In genomic region chr6:150336299-150336698, GRCh38 we compare ENCODE assay signal across 1 cellular context.
A peak's percentile ranks its signal among the peaks of the same experiment; 100 is the strongest.
TF ChIP-seq lines count a peak whose summit lies in the region.

No MANE protein-coding gene starts in this region.

TF ChIP-seq in GM12878, 131 proteins besides CTCF, POLR2A, EP300 and RAD21 (continued from another document and continues in another):
- no peak for TF ChIP-seq ZNF687 (IDR thresholded peaks at IDR 0.05)
- no peak for TF ChIP-seq PAX5 (IDR thresholded peaks at IDR 0.05; ENCODE audit: borderline replicate concordance, low read depth, low read length)
- TF ChIP-seq GATAD2B (conservative IDR thresholded peaks at IDR 0.05; ENCODE audit: low read depth) = no peak
- TF ChIP-seq, protein P1, sequence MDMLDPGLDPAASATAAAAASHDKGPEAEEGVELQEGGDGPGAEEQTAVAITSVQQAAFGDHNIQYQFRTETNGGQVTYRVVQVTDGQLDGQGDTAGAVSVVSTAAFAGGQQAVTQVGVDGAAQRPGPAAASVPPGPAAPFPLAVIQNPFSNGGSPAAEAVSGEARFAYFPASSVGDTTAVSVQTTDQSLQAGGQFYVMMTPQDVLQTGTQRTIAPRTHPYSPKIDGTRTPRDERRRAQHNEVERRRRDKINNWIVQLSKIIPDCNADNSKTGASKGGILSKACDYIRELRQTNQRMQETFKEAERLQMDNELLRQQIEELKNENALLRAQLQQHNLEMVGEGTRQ (IDR thresholded peaks at IDR 0.05; ENCODE audit: borderline replicate concordance, low read depth, low read length) = no peak
- no peak for TF ChIP-seq STAT1 (conservative IDR thresholded peaks at IDR 0.05)
- TF ChIP-seq FOS (IDR thresholded peaks at IDR 0.05; ENCODE audit: borderline replicate concordance, extremely low read depth, insufficient read length) = no peak
- TF ChIP-seq TCF12 (IDR thresholded peaks at IDR 0.05; ENCODE audit: low read depth, low read length) = no peak; the same call in 1 of the 2 replicates
- no peak; the same call in 1 of the 2 replicates for TF ChIP-seq BACH1 (IDR thresholded peaks at IDR 0.05; ENCODE audit: borderline replicate concordance)
- no peak for TF ChIP-seq RFX5 (IDR thresholded peaks at IDR 0.05; ENCODE audit: low read depth, low read length)
- TF ChIP-seq E4F1 (IDR thresholded peaks at IDR 0.05; ENCODE audit: borderline replicate concordance, partially characterized antibody) = no peak
- no peak for TF ChIP-seq LARP7 (IDR thresholded peaks at IDR 0.05)
- TF ChIP-seq EED (IDR thresholded peaks at IDR 0.05; ENCODE audit: low read depth) = no peak
- no peak for TF ChIP-seq PML (IDR thresholded peaks at IDR 0.05; ENCODE audit: low read length)
- TF ChIP-seq HCFC1 (IDR thresholded peaks at IDR 0.05; ENCODE audit: low read length) = no peak
- TF ChIP-seq, protein P2, sequence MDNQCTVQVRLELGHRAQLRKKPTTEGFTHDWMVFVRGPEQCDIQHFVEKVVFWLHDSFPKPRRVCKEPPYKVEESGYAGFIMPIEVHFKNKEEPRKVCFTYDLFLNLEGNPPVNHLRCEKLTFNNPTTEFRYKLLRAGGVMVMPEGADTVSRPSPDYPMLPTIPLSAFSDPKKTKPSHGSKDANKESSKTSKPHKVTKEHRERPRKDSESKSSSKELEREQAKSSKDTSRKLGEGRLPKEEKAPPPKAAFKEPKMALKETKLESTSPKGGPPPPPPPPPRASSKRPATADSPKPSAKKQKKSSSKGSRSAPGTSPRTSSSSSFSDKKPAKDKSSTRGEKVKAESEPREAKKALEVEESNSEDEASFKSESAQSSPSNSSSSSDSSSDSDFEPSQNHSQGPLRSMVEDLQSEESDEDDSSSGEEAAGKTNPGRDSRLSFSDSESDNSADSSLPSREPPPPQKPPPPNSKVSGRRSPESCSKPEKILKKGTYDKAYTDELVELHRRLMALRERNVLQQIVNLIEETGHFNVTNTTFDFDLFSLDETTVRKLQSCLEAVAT (IDR thresholded peaks at IDR 0.05) = peak; percentile 25; the same call in 1 of the 2 replicates
- no peak for TF ChIP-seq EGR1 (IDR thresholded peaks at IDR 0.05; ENCODE audit: borderline replicate concordance in 1 of 2, low read depth in 2 of 2, low read length in 2 of 2)
- 0 out of 2 replicates have a peak, but pooled peaks have one; percentile 42 for TF ChIP-seq MXI1 (IDR thresholded peaks at IDR 0.05; ENCODE audit: low read depth, low read length)
- no peak for TF ChIP-seq CBX5 (IDR thresholded peaks at IDR 0.05; ENCODE audit: low read depth)
- peak; percentile 69 for TF ChIP-seq ATF7 (IDR thresholded peaks at IDR 0.05; ENCODE audit: low read depth)
- no peak for TF ChIP-seq ZNF207 (IDR thresholded peaks at IDR 0.05; ENCODE audit: borderline replicate concordance)
- TF ChIP-seq ZNF274 (IDR thresholded peaks at IDR 0.05; ENCODE audit: insufficient read depth, insufficient read length) = no peak
- no peak for TF ChIP-seq ZNF24 (IDR thresholded peaks at IDR 0.05)
- peak; percentile 93 for TF ChIP-seq SKIL (IDR thresholded peaks at IDR 0.05; ENCODE audit: low read depth, poor library complexity, severe bottlenecking)
- TF ChIP-seq MTA2 (IDR thresholded peaks at IDR 0.05; ENCODE audit: low read depth) = peak; percentile 99
- peak; percentile 78 for TF ChIP-seq PBX3 (IDR thresholded peaks at IDR 0.05; ENCODE audit: insufficient replicate concordance, low read depth, low read length)
- TF ChIP-seq ZNF384 (IDR thresholded peaks at IDR 0.05; ENCODE audit: borderline replicate concordance, low read depth, low read length) = no peak
- TF ChIP-seq SREBF1 (IDR thresholded peaks at IDR 0.05; ENCODE audit: low read length) = peak; percentile 50; the same call in 1 of the 2 replicates
- no peak for TF ChIP-seq TBL1XR1 (IDR thresholded peaks at IDR 0.05; ENCODE audit: low read depth, low read length)
- TF ChIP-seq CBFB (IDR thresholded peaks at IDR 0.05; ENCODE audit: low read depth) = no peak
- TF ChIP-seq CREB1 (IDR thresholded peaks at IDR 0.05; ENCODE audit: low read depth) = no peak
- TF ChIP-seq CBX3 (IDR thresholded peaks at IDR 0.05; ENCODE audit: borderline replicate concordance, low read depth) = no peak
- no peak for TF ChIP-seq EZH2 (IDR thresholded peaks at IDR 0.05; ENCODE audit: borderline replicate concordance, control insufficient read depth, low read depth, low read length)
- TF ChIP-seq HDGF (IDR thresholded peaks at IDR 0.05) = no peak
- TF ChIP-seq ZBTB11 (CRISPR knock-in tag; IDR thresholded peaks at IDR 0.05) = no peak
- TF ChIP-seq, protein P3, sequence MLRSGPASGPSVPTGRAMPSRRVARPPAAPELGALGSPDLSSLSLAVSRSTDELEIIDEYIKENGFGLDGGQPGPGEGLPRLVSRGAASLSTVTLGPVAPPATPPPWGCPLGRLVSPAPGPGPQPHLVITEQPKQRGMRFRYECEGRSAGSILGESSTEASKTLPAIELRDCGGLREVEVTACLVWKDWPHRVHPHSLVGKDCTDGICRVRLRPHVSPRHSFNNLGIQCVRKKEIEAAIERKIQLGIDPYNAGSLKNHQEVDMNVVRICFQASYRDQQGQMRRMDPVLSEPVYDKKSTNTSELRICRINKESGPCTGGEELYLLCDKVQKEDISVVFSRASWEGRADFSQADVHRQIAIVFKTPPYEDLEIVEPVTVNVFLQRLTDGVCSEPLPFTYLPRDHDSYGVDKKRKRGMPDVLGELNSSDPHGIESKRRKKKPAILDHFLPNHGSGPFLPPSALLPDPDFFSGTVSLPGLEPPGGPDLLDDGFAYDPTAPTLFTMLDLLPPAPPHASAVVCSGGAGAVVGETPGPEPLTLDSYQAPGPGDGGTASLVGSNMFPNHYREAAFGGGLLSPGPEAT (IDR thresholded peaks at IDR 0.05; ENCODE audit: low read depth) = peak; percentile 93
- TF ChIP-seq NFYA (IDR thresholded peaks at IDR 0.05; ENCODE audit: borderline replicate concordance, low read depth, low read length) = no peak
- no peak for TF ChIP-seq ATF3 (IDR thresholded peaks at IDR 0.05; ENCODE audit: borderline replicate concordance, extremely low read depth, low read depth, low read length)
- TF ChIP-seq JUNB (IDR thresholded peaks at IDR 0.05) = 0 out of 2 replicates have a peak, but pooled peaks have one; percentile 20
- TF ChIP-seq NR2F1 (conservative IDR thresholded peaks at IDR 0.05) = peak; percentile 83
- TF ChIP-seq IKZF2 (IDR thresholded peaks at IDR 0.05) = peak; percentile 37 to 76; a peak in 1 of 4 replicates
- no peak for TF ChIP-seq POLR2AphosphoS2 (IDR thresholded peaks at IDR 0.05; ENCODE audit: low read depth, low read length)
- no peak for TF ChIP-seq MYC (IDR thresholded peaks at IDR 0.05; ENCODE audit: insufficient read depth, insufficient read length, insufficient replicate concordance, low read length, severe bottlenecking)
- no peak for TF ChIP-seq SIN3A (IDR thresholded peaks at IDR 0.05; ENCODE audit: low read depth, low read length)
